ENCODE assay signal across 21 cellular contexts in genomic region chr4:186151499-186151898, GRCh38. TPM values are rescaled to one million over a fixed set of nuclear protein-coding genes. Genes with fewer than 3 reads are reported as not detected.
A peak's percentile ranks its signal among the peaks of the same experiment; 100 is the strongest.
DNase-seq lines count a peak whose midpoint lies in the region; ATAC-seq lines count a peak whose summit lies in the region.
"Had no signal": no experiment of that assay in that cellular context is flagged by ENCODE, and none has a peak within 500 bp of the region (broad histone marks: within the 10 kb centered on the region; RNA-seq: fewer than 3 reads in every experiment).

No MANE protein-coding gene starts in this region.

- DNase-seq in ecto neural progenitor cell (ENCODE audit: low spot score), result peak; percentile 32
- no peak for DNase-seq in NCI-H1436 treated with DMSO at 0.1 percent for 48 hours (lab: John Stamatoyannopoulos, UW)
- DNase-seq in HK-2 (ENCODE audit: unreplicated experiment), result no peak
- DNase-seq in cerebellum (ENCODE audit: low spot score), result no peak
- DNase-seq: activated naive CD4-positive, alpha-beta T cell; activated T-cell treated with anti-CD3 and anti-CD28 coated beads, Interleukin-2, amount 50 U/mL, for 4 hours; adrenal gland; BE2C; DMS79; left ventricle myocardium superior; MV-4-11; NCI-H146; NCI-H2107; NCI-H446; stimulated activated CD4-positive, alpha-beta T cell treated with anti-CD3 and anti-CD28 coated beads, Interleukin-4, amount 100 ng/mL, for 24 hours had no signal

- ATAC-seq in GM18858 (IDR thresholded peaks at IDR 0.05; ENCODE audit: unreplicated experiment), result peak; percentile 37
- peak; percentile 52 for ATAC-seq in GM21576 (IDR thresholded peaks at IDR 0.05; ENCODE audit: unreplicated experiment)
- ATAC-seq in HG03175 (IDR thresholded peaks at IDR 0.05; ENCODE audit: unreplicated experiment), result peak; percentile 28
- ATAC-seq in HG03457 (IDR thresholded peaks at IDR 0.05; ENCODE audit: unreplicated experiment), result no peak
- ATAC-seq: activated T-cell treated with anti-CD3 and anti-CD28 coated beads, Interleukin-2, amount 50 U/mL, for 4 hours; left ventricle myocardium superior; sciatic nerve; stimulated activated effector memory CD8-positive, alpha-beta T cell treated with anti-CD3 and anti-CD28 coated beads, Interleukin-12 subunit alpha, Interleukin-12 subunit beta, amount 100 ng/mL, for 72 hours had no signal

RNA-seq across cellular contexts. Expression of gene CYP4V2, which starts 39.9 kb away (rescaled TPM):
- 19.0 TPM for total RNA-seq in cerebellum

RNA-seq across cellular contexts. Expression of gene FAM149A, which starts 47.0 kb away (rescaled TPM):
- 13.2 TPM for total RNA-seq in cerebellum
